17 cellular contexts compared by ENCODE assay signal in genomic region chr17:64229815-64230550, GRCh38. TPM values are rescaled to one million over a fixed set of nuclear protein-coding genes. Genes with fewer than 3 reads are reported as not detected.
DNase-seq lines count a peak whose midpoint lies in the region; ATAC-seq, FAIRE-seq and TF ChIP-seq lines count a peak whose summit lies in the region.
"Had no signal": no experiment of that assay in that cellular context is flagged by ENCODE, and none has a peak within 500 bp of the region (broad histone marks: within the 10 kb centered on the region; RNA-seq: fewer than 3 reads in every experiment).

No MANE protein-coding gene starts in this region.

- H3K27me3 ChIP-seq in AG04450 (ENCODE audit: control insufficient read depth, insufficient read depth, low read length) (no peaks in the 10 kb centered on the region), K562 (ENCODE audit: control insufficient read depth in 2 of 2, insufficient read depth in 2 of 2, low read length in 2 of 2) (no peaks in the 10 kb centered on the region), hepatocyte (no peaks in the 10 kb centered on the region), gastrocnemius medialis (no peaks in the 10 kb centered on the region)
- H3K27me3 ChIP-seq: dorsolateral prefrontal cortex had no signal

- ATAC-seq in K562 (peak; percentile 26), gastrocnemius medialis (peak; percentile 45 to 58), GM19324 (IDR thresholded peaks at IDR 0.05; ENCODE audit: low FRiP score, unreplicated experiment) (no peak)
- ATAC-seq: natural killer cell had no signal

- FAIRE-seq in K562 (lab: Jason Lieb, UNC), result no peak

- no peak overlapping the region for H3K9ac ChIP-seq in K562 (ENCODE audit: insufficient read depth in 1 of 2, low read depth in 2 of 2, low read length in 2 of 2)

- H3K4me3 ChIP-seq in AG04450 (ENCODE audit: low read depth, low read length) (no peak overlapping the region), K562 (no peak overlapping the region), hepatocyte (no peak overlapping the region), gastrocnemius medialis (no peak overlapping the region)
- H3K4me3 ChIP-seq: dorsolateral prefrontal cortex had no signal

- H3K9me3 ChIP-seq in AG04450 (ENCODE audit: control insufficient read depth, insufficient read depth, low read length) (no peaks in the 10 kb centered on the region), K562 (replicated peaks; ENCODE audit: control insufficient read depth, insufficient read depth, low read depth, low read length) (no peaks in the 10 kb centered on the region), hepatocyte (ENCODE audit: low read depth) (no peaks in the 10 kb centered on the region), gastrocnemius medialis (no peaks in the 10 kb centered on the region)
- H3K9me3 ChIP-seq: Caco-2 had no signal

- H3K79me2 ChIP-seq in K562 (ENCODE audit: control insufficient read depth, insufficient read depth, low read length) (peaks cover 81% of the 10 kb centered on the region), hepatocyte (peaks cover 92% of the 10 kb centered on the region)

- TF ChIP-seq EP300 in K562 (IDR thresholded peaks at IDR 0.05; ENCODE audit: low read length), result no peak

- no TSS peak for BruUV-seq in K562 (replicated peaks; lab: Mats Ljungman, UMichigan)

- POLR2A ChIA-PET in AG04450 (lab: Yijun Ruan, JAX), result interaction anchor here (0.7 to 2.6 kb wide), 3 partner anchors 11 to 84 kb away, joined by 6 to 16 read pairs (median 10); no protein-coding TSS in a partner anchor
- POLR2A ChIA-PET in K562 (lab: Yijun Ruan, JAX), result interaction anchor here (0.6 to 3.2 kb wide), 5 partner anchors 11 to 84 kb away, joined by 3 to 17 read pairs (median 6); no protein-coding TSS in a partner anchor

- peaks cover 17% of the 10 kb centered on the region for H4K20me1 ChIP-seq in K562 (replicated peaks; ENCODE audit: control insufficient read depth, insufficient read depth, low read length)
- H4K20me1 ChIP-seq in hepatocyte (ENCODE audit: insufficient read depth, poor library complexity, severe bottlenecking), result no peaks in the 10 kb centered on the region

- H3K36me3 ChIP-seq in K562 (ENCODE audit: control insufficient read depth, insufficient read depth, low read length) (peaks cover 7% of the 10 kb centered on the region; the same call in 2 of the 3 replicates), hepatocyte (replicated peaks; ENCODE audit: insufficient read depth, low read depth) (no peaks in the 10 kb centered on the region), gastrocnemius medialis (no peaks in the 10 kb centered on the region)

- H2AFZ ChIP-seq in K562 (ENCODE audit: low read depth, low read length), result no peak overlapping the region; the same call in 1 of the 2 replicates
- no peak overlapping the region for H2AFZ ChIP-seq in hepatocyte

- intact Hi-C loops in K562 (cut with micrococcal nuclease), result no loop called here
- intact Hi-C loops in gastrocnemius medialis (cut with DNase I; ENCODE audit: low total_unique reads), result no loop called here

- CTCF ChIA-PET in AG04450 (lab: Charles Lee) (interaction anchor here (1.4 kb wide), 1 partner anchor 52 kb away, joined by 7 read pairs; no protein-coding TSS in a partner anchor), K562 (lab: Yijun Ruan, JAX; ENCODE audit: low intra/inter-chr PET ratio) (no interaction called here)

- H3K27ac ChIP-seq in AG04450 (ENCODE audit: low read depth, low read length) (peak overlapping the region; percentile 89), K562 (ENCODE audit: extremely low read depth, low read depth, low read length) (no peak overlapping the region), hepatocyte (peak overlapping the region; percentile 78), gastrocnemius medialis (peak overlapping the region; percentile 72 to 81 (median 77))

- TF ChIP-seq CTCF in AG04450 (IDR thresholded peaks at IDR 0.05; ENCODE audit: low read depth, low read length), result no peak
- no peak for TF ChIP-seq CTCF in K562 (IDR thresholded peaks at IDR 0.05 in 2 of 3, conservative IDR thresholded peaks at IDR 0.05 in 1 of 3; ENCODE audit: insufficient read depth in 2 of 3, low read depth in 1 of 3, low read length in 3 of 3)
- TF ChIP-seq CTCF in hepatocyte (IDR thresholded peaks at IDR 0.05; ENCODE audit: poor library complexity), result no peak
- no peak for TF ChIP-seq CTCF in gastrocnemius medialis (IDR thresholded peaks at IDR 0.05 in 4 of 5, conservative IDR thresholded peaks at IDR 0.05 in 1 of 5)
- TF ChIP-seq CTCF in GM13977 (IDR thresholded peaks at IDR 0.05; ENCODE audit: extremely low read depth, insufficient read depth, missing control alignments), result no peak

- no peaks in the 10 kb centered on the region for H3K9me1 ChIP-seq in K562 (ENCODE audit: control insufficient read depth, insufficient read depth, low read length)

- in situ Hi-C loops in K562 (cut with MboI), result no loop called here
- in situ Hi-C loops in gastrocnemius medialis (cut with MboI; ENCODE audit: low sequenced_read_pairs in 4 of 4), result no loop called here
- in situ Hi-C loops in GM13977 (cut with MboI; ENCODE audit: low pct_unique_long_range_greater_than_20kb, low sequenced_read_pairs, unreplicated experiment), result no loop called here

- H3K9me2 ChIP-seq in hepatocyte (replicated peaks; ENCODE audit: insufficient read depth), result no peaks in the 10 kb centered on the region

- 62% methylated on average over 5 of the region's 5 CpGs for WGBS in K562 (ENCODE audit: insufficient coverage, low coverage, missing lambda C conversion rate)
- WGBS in hepatocyte (ENCODE audit: low lambda C conversion rate, missing lambda C conversion rate), result 94% methylated on average over 5 of the region's 5 CpGs

- TF ChIP-seq POLR2A in K562 (conservative IDR thresholded peaks at IDR 0.05), result no peak
- TF ChIP-seq POLR2A in gastrocnemius medialis (IDR thresholded peaks at IDR 0.05), result no peak

- peaks cover 11 to 33% of the 10 kb centered on the region in 2 experiments; a peak in 4 of 5 replicates for H3K4me1 ChIP-seq in K562 (replicated peaks in 1 of 2; ENCODE audit: control insufficient read depth in 2 of 2, insufficient read depth in 2 of 2, low read length in 2 of 2)
- H3K4me1 ChIP-seq in hepatocyte (ENCODE audit: insufficient read depth), result peaks cover 8% of the 10 kb centered on the region
- H3K4me1 ChIP-seq in gastrocnemius medialis, result peaks cover 37 to 71% of the 10 kb centered on the region in 2 donors
- H3K4me1 ChIP-seq: Caco-2 had no signal

- H3K4me2 ChIP-seq in K562 (ENCODE audit: insufficient read depth, low read length) (peak overlapping the region; percentile 14; the same call in 1 of the 2 replicates), hepatocyte (no peak overlapping the region)

- TF ChIP-seq RAD21 in K562 (CRISPR knock-in tag; conservative IDR thresholded peaks at IDR 0.05 in 1 of 2, IDR thresholded peaks at IDR 0.05 in 1 of 2), result no peak

- DNase-seq in AG04450 (ENCODE audit: low read depth, low spot score) (no peak), K562 (ENCODE audit: extremely low read depth in 1 of 4, low spot score in 3 of 4) (no peak), hepatocyte (ENCODE audit: low spot score) (no peak), gastrocnemius medialis (peak in 1 of 2 donors; percentile 35), GM13977 (ENCODE audit: low spot score) (no peak)
- DNase-seq in activated naive CD4-positive, alpha-beta T cell treated with anti-CD3 and anti-CD28 coated beads, Interleukin-2, amount 50 U/mL, for 16 hours, result no peak
- no peak for DNase-seq in NK-92 treated with Interleukin-12 subunit alpha and Interleukin-12 subunit beta, amount 100 ng/mL, for 24 hours (lab: John Stamatoyannopoulos, UW)
- DNase-seq: activated CD4-positive, alpha-beta T cell treated with anti-CD3 and anti-CD28 coated beads, Interleukin-2, amount 10 ng/mL, durations not matched to agents 24 days and 14 days; activated T-cell treated with anti-CD3 and anti-CD28 coated beads, Interleukin-2, amount 50 U/mL, for 48 hours; Caco-2; dorsolateral prefrontal cortex; KG1; natural killer cell; NCI-H1436 treated with DMSO at 0.1 percent for 48 hours; retina; stimulated activated naive CD4-positive, alpha-beta T cell had no signal

TF ChIP-seq in K562, 482 proteins besides CTCF, POLR2A, EP300 and RAD21:
- TF ChIP-seq, protein P1, sequence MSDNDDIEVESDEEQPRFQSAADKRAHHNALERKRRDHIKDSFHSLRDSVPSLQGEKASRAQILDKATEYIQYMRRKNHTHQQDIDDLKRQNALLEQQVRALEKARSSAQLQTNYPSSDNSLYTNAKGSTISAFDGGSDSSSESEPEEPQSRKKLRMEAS (CRISPR knock-in tag; IDR thresholded peaks at IDR 0.05), result peak; percentile 31; the same call in 1 of the 2 replicates
- TF ChIP-seq TAF7 (tag; IDR thresholded peaks at IDR 0.05) (0 out of 2 replicates have a peak, but pooled peaks have one; percentile 13), ARID2 (IDR thresholded peaks at IDR 0.05) (0 out of 2 replicates have a peak, but pooled peaks have one; percentile 9), PHTF2 (CRISPR knock-in tag; IDR thresholded peaks at IDR 0.05) (no peak), KDM1A (IDR thresholded peaks at IDR 0.05) (0 out of 4 replicates have a peak, but pooled peaks of 1 of the 2 experiments have one; percentile 10)

RNA-seq across cellular contexts. Expression of gene TEX2, which starts 33.1 kb away (rescaled TPM):
- 25.6 and 27.9 TPM in 2 replicates for polyA plus RNA-seq in AG04450 (2011; rRNA removed)
- 23.9 and 27.3 TPM in 2 replicates for polyA minus RNA-seq in AG04450 (2011; rRNA and poly(A)+ RNA removed)
- 44.0 and 59.0 TPM in 2 replicates for total RNA-seq in K562 (2011; cell fraction: chromatin; rRNA removed; ENCODE audit: low replicate concordance)
- 27.0 and 29.3 TPM in 2 replicates for total RNA-seq in K562 (2011; cell fraction: nucleolus; rRNA removed)
- total RNA-seq in K562 (2011; cell fraction: nucleoplasm; rRNA removed), result 38.6 and 52.3 TPM in 2 replicates
- total RNA-seq in K562 (2014; rRNA removed), result 19.8 and 23.9 TPM in 2 replicates
- total RNA-seq in K562 (2014; rRNA removed; fragmentation: Illumina TruSeq; extraction: Trizol), result 17.5 and 17.7 TPM in 2 replicates
- 17.7 and 18.1 TPM in 2 replicates for total RNA-seq in K562 (2015; rRNA removed; fragmentation: Illumina TruSeq; extraction: Trizol)
- total RNA-seq in K562 (2021), result 24.5 and 27.6 TPM in 2 replicates
- 15.2 and 19.3 TPM in 2 replicates for polyA plus RNA-seq in K562 (2011; rRNA removed)
- 12.2 and 12.8 TPM in 2 replicates for polyA plus RNA-seq in K562 (2011; cell fraction: cytosol; rRNA removed)
- 22.0 and 25.0 TPM in 2 replicates for polyA plus RNA-seq in K562 (2011; cell fraction: nucleus; rRNA removed)
- polyA plus RNA-seq in K562 (2012), result 9.8 and 13.7 TPM in 2 replicates
- polyA plus RNA-seq in K562 (2014; fragmentation: Illumina TruSeq; extraction: Trizol), result 23.6 and 27.6 TPM in 2 replicates
- 1 to 10 TPM; 4.1 to 4.8 TPM for polyA plus RNA-seq in K562 (2014; fragmentation: Nextera tagmentation; extraction: Ambion mirVana)
- 18.4 and 20.2 TPM in 2 replicates for polyA plus RNA-seq in K562 (2014; rRNA removed)
- polyA minus RNA-seq in K562 (2011; rRNA and poly(A)+ RNA removed), result 28.0 and 31.6 TPM in 2 replicates
- 9.4 and 13.2 TPM in 2 replicates for polyA minus RNA-seq in K562 (2011; cell fraction: cytosol; rRNA and poly(A)+ RNA removed)
- 22.8 and 23.2 TPM in 2 replicates for polyA minus RNA-seq in K562 (2011; cell fraction: nucleus; rRNA and poly(A)+ RNA removed)
- 37.4 and 37.7 TPM in 2 replicates for total RNA-seq in hepatocyte
- polyA plus RNA-seq in hepatocyte, result 22.1 and 27.9 TPM in 2 replicates
- 10 to 100 TPM; 39.0 to 91.1 (median 77.4) TPM for total RNA-seq in gastrocnemius medialis
